21 cellular contexts compared by ENCODE assay signal in genomic region chr6:47187108-47187507, GRCh38.
DNase-seq lines count a peak whose midpoint lies in the region; ATAC-seq and TF ChIP-seq lines count a peak whose summit lies in the region.
"Had no signal": no experiment of that assay in that cellular context is flagged by ENCODE, and none has a peak within 500 bp of the region (broad histone marks: within the 10 kb centered on the region; RNA-seq: fewer than 3 reads in every experiment).

No MANE protein-coding gene starts in this region.

- POLR2A ChIA-PET in OCI-LY7 (lab: Charles Lee), result interaction anchor here (1.1 to 1.3 kb wide), 3 partner anchors 11 to 71 kb away, joined by 3 to 5 read pairs (median 4); no protein-coding TSS in a partner anchor

- H3K4me3 ChIP-seq in OCI-LY7 (ENCODE audit: low read depth, low read length, poor library complexity, severe bottlenecking), result no peak overlapping the region
- no peak overlapping the region for H3K4me3 ChIP-seq in hepatocyte
- H3K4me3 ChIP-seq: BLaER1 treated with 17β-estradiol and CSF1 and Interleukin-3, amounts not matched to agents 10 nM and 100 nM; MG63 had no signal

- no peak for TF ChIP-seq CTCF in Calu3 (IDR thresholded peaks at IDR 0.05; ENCODE audit: unreplicated experiment)
- TF ChIP-seq CTCF in OCI-LY7 (conservative IDR thresholded peaks at IDR 0.05; ENCODE audit: low read length), result no peak
- TF ChIP-seq CTCF in hepatocyte (IDR thresholded peaks at IDR 0.05; ENCODE audit: poor library complexity), result no peak

- H3K27me3 Mint-ChIP-seq in Calu3 (ENCODE audit: unreplicated experiment), result no peaks in the 10 kb centered on the region
- no peaks in the 10 kb centered on the region for H3K27me3 Mint-ChIP-seq in activated T-helper 1 cell treated with anti-CD3 and anti-CD28 coated beads, Interleukin-12 subunit alpha, Interleukin-12 subunit beta, Interleukin-2, Interleukin-4 antibody, amounts not matched to agents 30 ng/mL and 10 ng/mL and 1 ng/mL, durations not matched to agents 14 hours and 24 hours and 36 hours (ENCODE audit: insufficient read depth)
- H3K27me3 Mint-ChIP-seq: CD4-positive, alpha-beta T cell had no signal

- ATAC-seq in GM19397 (IDR thresholded peaks at IDR 0.05; ENCODE audit: unreplicated experiment), result no peak
- ATAC-seq: Panc1 had no signal

- H3K79me2 ChIP-seq in OCI-LY7 (ENCODE audit: insufficient read depth, low read depth, low read length) (no peaks in the 10 kb centered on the region), hepatocyte (no peaks in the 10 kb centered on the region)

- H3K4me1 ChIP-seq in OCI-LY7 (ENCODE audit: insufficient read depth, low read length, poor library complexity, severe bottlenecking) (no peaks in the 10 kb centered on the region), hepatocyte (ENCODE audit: insufficient read depth) (peaks cover 30% of the 10 kb centered on the region)
- H3K4me1 ChIP-seq: BLaER1 treated with 17β-estradiol and CSF1 and Interleukin-3, amounts not matched to agents 10 nM and 100 nM had no signal

- H4K20me1 ChIP-seq in OCI-LY7 (ENCODE audit: insufficient read depth, low read length) (no peaks in the 10 kb centered on the region), hepatocyte (ENCODE audit: insufficient read depth, poor library complexity, severe bottlenecking) (no peaks in the 10 kb centered on the region)
- H4K20me1 ChIP-seq: BLaER1 treated with 17β-estradiol and CSF1 and Interleukin-3, amounts not matched to agents 10 nM and 100 nM had no signal

- no peaks in the 10 kb centered on the region for H3K36me3 Mint-ChIP-seq in Calu3 (ENCODE audit: insufficient read depth, unreplicated experiment)
- no peaks in the 10 kb centered on the region for H3K36me3 Mint-ChIP-seq in activated T-helper 1 cell treated with anti-CD3 and anti-CD28 coated beads, Interleukin-12 subunit alpha, Interleukin-12 subunit beta, Interleukin-2, Interleukin-4 antibody, amounts not matched to agents 30 ng/mL and 10 ng/mL and 1 ng/mL, durations not matched to agents 14 hours and 24 hours and 36 hours (ENCODE audit: low read depth)

- H3K9me3 ChIP-seq in OCI-LY7 (ENCODE audit: low read length) (no peaks in the 10 kb centered on the region), hepatocyte (ENCODE audit: low read depth) (no peaks in the 10 kb centered on the region)
- H3K9me3 ChIP-seq: BLaER1 treated with 17β-estradiol and CSF1 and Interleukin-3, amounts not matched to agents 10 nM and 100 nM; MG63 had no signal

- no peak overlapping the region for H3K27ac ChIP-seq in OCI-LY7 (ENCODE audit: low read depth, low read length, poor library complexity, severe bottlenecking)
- H3K27ac ChIP-seq in hepatocyte, result peak overlapping the region; percentile 96
- H3K27ac ChIP-seq: BLaER1 treated with 17β-estradiol and CSF1 and Interleukin-3, amounts not matched to agents 10 nM and 100 nM; RWPE1 had no signal

- H3K27me3 ChIP-seq in hepatocyte, result no peaks in the 10 kb centered on the region
- H3K27me3 ChIP-seq: BLaER1 treated with 17β-estradiol and CSF1 and Interleukin-3, amounts not matched to agents 10 nM and 100 nM; MG63 had no signal

- H2AFZ ChIP-seq in OCI-LY7 (ENCODE audit: low read length), result peak overlapping the region; percentile 37; the same call in 1 of the 2 replicates
- H2AFZ ChIP-seq in hepatocyte, result peak overlapping the region; percentile 45

- peaks cover 60% of the 10 kb centered on the region for H3K4me1 Mint-ChIP-seq in Calu3 (ENCODE audit: low read depth, unreplicated experiment)
- H3K4me1 Mint-ChIP-seq in activated T-helper 1 cell treated with anti-CD3 and anti-CD28 coated beads, Interleukin-12 subunit alpha, Interleukin-12 subunit beta, Interleukin-2, Interleukin-4 antibody, amounts not matched to agents 30 ng/mL and 10 ng/mL and 1 ng/mL, durations not matched to agents 14 hours and 24 hours and 36 hours (ENCODE audit: low read depth), result no peaks in the 10 kb centered on the region

- H3K36me3 ChIP-seq in OCI-LY7 (ENCODE audit: insufficient read depth, low read length) (no peaks in the 10 kb centered on the region), hepatocyte (replicated peaks; ENCODE audit: insufficient read depth, low read depth) (no peaks in the 10 kb centered on the region)
- H3K36me3 ChIP-seq: BLaER1 treated with 17β-estradiol and CSF1 and Interleukin-3, amounts not matched to agents 10 nM and 100 nM; MG63 had no signal

- no peak overlapping the region for H3K4me3 Mint-ChIP-seq in Calu3 (ENCODE audit: low read depth, unreplicated experiment)
- H3K4me3 Mint-ChIP-seq in activated T-helper 1 cell treated with anti-CD3 and anti-CD28 coated beads, Interleukin-12 subunit alpha, Interleukin-12 subunit beta, Interleukin-2, Interleukin-4 antibody, amounts not matched to agents 30 ng/mL and 10 ng/mL and 1 ng/mL, durations not matched to agents 14 hours and 24 hours and 36 hours, result no peak overlapping the region
- H3K4me3 Mint-ChIP-seq: CD4-positive, alpha-beta T cell had no signal

- intact Hi-C loops in Calu3 (cut with micrococcal nuclease; ENCODE audit: unreplicated experiment) (loop anchor here (5.0 kb wide), 1 partner anchor 115 kb away; no protein-coding TSS in a partner anchor), OCI-LY7 (cut with micrococcal nuclease; ENCODE audit: unreplicated experiment) (no loop called here)
- intact Hi-C loops in activated T-helper 1 cell treated with anti-CD3 and anti-CD28 coated beads, Interleukin-12 subunit alpha, Interleukin-12 subunit beta, Interleukin-2, Interleukin-4 antibody, amounts not matched to agents 30 ng/mL and 10 ng/mL and 1 ng/mL, durations not matched to agents 14 hours and 24 hours and 36 hours (cut with micrococcal nuclease), result no loop called here

- 96% methylated on average over 1 of the region's 1 CpG for WGBS in hepatocyte (ENCODE audit: low lambda C conversion rate, missing lambda C conversion rate)

- BruUV-seq in Calu3 (replicated peaks; lab: Mats Ljungman, UMichigan) (no TSS peak), OCI-LY7 (replicated peaks; lab: Mats Ljungman, UMichigan) (no TSS peak)

- H3K27ac Mint-ChIP-seq in Calu3 (ENCODE audit: unreplicated experiment), result peak overlapping the region; percentile 81
- H3K27ac Mint-ChIP-seq in activated T-helper 1 cell treated with anti-CD3 and anti-CD28 coated beads, Interleukin-12 subunit alpha, Interleukin-12 subunit beta, Interleukin-2, Interleukin-4 antibody, amounts not matched to agents 30 ng/mL and 10 ng/mL and 1 ng/mL, durations not matched to agents 14 hours and 24 hours and 36 hours, result no peak overlapping the region
- H3K27ac Mint-ChIP-seq: CD4-positive, alpha-beta T cell had no signal

- H3K9me3 Mint-ChIP-seq in Calu3 (ENCODE audit: low read depth, unreplicated experiment), result no peaks in the 10 kb centered on the region
- H3K9me3 Mint-ChIP-seq in activated T-helper 1 cell treated with anti-CD3 and anti-CD28 coated beads, Interleukin-12 subunit alpha, Interleukin-12 subunit beta, Interleukin-2, Interleukin-4 antibody, amounts not matched to agents 30 ng/mL and 10 ng/mL and 1 ng/mL, durations not matched to agents 14 hours and 24 hours and 36 hours, result no peaks in the 10 kb centered on the region
- H3K9me3 Mint-ChIP-seq: CD4-positive, alpha-beta T cell had no signal

- CTCF ChIA-PET in Calu3 (lab: Charles Lee) (interaction anchor here (0.8 kb wide), 1 partner anchor 26 kb away, joined by 3 read pairs; no protein-coding TSS in a partner anchor), OCI-LY7 (lab: Charles Lee; ENCODE audit: unreplicated experiment) (interaction anchor here (0.6 kb wide), 1 partner anchor 16 kb away, joined by 3 read pairs; no protein-coding TSS in a partner anchor)

- H3K4me2 ChIP-seq in OCI-LY7 (ENCODE audit: low read length) (no peak overlapping the region), hepatocyte (peak overlapping the region; percentile 54)
- H3K4me2 ChIP-seq: BLaER1 treated with 17β-estradiol and CSF1 and Interleukin-3, amounts not matched to agents 10 nM and 100 nM had no signal

- DNase-seq in Calu3 (no peak), OCI-LY7 (ENCODE audit: low spot score) (no peak), hepatocyte (ENCODE audit: low spot score) (no peak), renal cortical epithelial cell (ENCODE audit: low read depth) (peak; percentile 55), globus pallidus (ENCODE audit: low spot score) (no peak), NCI-H510A (lab: John Stamatoyannopoulos, UW) (no peak)
- DNase-seq in activated T-helper 1 cell treated with anti-CD3 and anti-CD28 coated beads, Interleukin-12 subunit alpha, Interleukin-12 subunit beta, Interleukin-2, Interleukin-4 antibody, amounts not matched to agents 30 ng/mL and 10 ng/mL and 1 ng/mL, durations not matched to agents 14 hours and 24 hours and 36 hours (ENCODE audit: low spot score), result no peak
- DNase-seq: AML-193; CD4-positive, alpha-beta T cell; KBM-7; MG63; NCI-H2029; NCI-H446; NCI-H526; NCI-H82; NK-92 treated with Interleukin-12 subunit alpha and Interleukin-12 subunit beta, amount 100 ng/mL, for 24 hours; SHP77 treated with DMSO at 0.1 percent for 48 hours had no signal

- H3K9me2 ChIP-seq in OCI-LY7 (ENCODE audit: insufficient read depth, low read length) (no peaks in the 10 kb centered on the region), hepatocyte (replicated peaks; ENCODE audit: insufficient read depth) (no peaks in the 10 kb centered on the region)
